In genomic region chr3:24167468-24167867, GRCh38 we compare ENCODE assay signal across 2 cellular contexts.
TF ChIP-seq lines count a peak whose summit lies in the region.

No MANE protein-coding gene starts in this region.

TF ChIP-seq in liver, 16 proteins besides CTCF, POLR2A, EP300 and RAD21 (continued from another document):
- TF ChIP-seq, protein P1, sequence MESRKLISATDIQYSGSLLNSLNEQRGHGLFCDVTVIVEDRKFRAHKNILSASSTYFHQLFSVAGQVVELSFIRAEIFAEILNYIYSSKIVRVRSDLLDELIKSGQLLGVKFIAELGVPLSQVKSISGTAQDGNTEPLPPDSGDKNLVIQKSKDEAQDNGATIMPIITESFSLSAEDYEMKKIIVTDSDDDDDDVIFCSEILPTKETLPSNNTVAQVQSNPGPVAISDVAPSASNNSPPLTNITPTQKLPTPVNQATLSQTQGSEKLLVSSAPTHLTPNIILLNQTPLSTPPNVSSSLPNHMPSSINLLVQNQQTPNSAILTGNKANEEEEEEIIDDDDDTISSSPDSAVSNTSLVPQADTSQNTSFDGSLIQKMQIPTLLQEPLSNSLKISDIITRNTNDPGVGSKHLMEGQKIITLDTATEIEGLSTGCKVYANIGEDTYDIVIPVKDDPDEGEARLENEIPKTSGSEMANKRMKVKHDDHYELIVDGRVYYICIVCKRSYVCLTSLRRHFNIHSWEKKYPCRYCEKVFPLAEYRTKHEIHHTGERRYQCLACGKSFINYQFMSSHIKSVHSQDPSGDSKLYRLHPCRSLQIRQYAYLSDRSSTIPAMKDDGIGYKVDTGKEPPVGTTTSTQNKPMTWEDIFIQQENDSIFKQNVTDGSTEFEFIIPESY (IDR thresholded peaks at IDR 0.05), result peak; percentile 45
- TF ChIP-seq MAX (IDR thresholded peaks at IDR 0.05), result peak; percentile 33
- TF ChIP-seq HNF4A (conservative IDR thresholded peaks at IDR 0.05), result peak; percentile 90
- TF ChIP-seq, protein P2, sequence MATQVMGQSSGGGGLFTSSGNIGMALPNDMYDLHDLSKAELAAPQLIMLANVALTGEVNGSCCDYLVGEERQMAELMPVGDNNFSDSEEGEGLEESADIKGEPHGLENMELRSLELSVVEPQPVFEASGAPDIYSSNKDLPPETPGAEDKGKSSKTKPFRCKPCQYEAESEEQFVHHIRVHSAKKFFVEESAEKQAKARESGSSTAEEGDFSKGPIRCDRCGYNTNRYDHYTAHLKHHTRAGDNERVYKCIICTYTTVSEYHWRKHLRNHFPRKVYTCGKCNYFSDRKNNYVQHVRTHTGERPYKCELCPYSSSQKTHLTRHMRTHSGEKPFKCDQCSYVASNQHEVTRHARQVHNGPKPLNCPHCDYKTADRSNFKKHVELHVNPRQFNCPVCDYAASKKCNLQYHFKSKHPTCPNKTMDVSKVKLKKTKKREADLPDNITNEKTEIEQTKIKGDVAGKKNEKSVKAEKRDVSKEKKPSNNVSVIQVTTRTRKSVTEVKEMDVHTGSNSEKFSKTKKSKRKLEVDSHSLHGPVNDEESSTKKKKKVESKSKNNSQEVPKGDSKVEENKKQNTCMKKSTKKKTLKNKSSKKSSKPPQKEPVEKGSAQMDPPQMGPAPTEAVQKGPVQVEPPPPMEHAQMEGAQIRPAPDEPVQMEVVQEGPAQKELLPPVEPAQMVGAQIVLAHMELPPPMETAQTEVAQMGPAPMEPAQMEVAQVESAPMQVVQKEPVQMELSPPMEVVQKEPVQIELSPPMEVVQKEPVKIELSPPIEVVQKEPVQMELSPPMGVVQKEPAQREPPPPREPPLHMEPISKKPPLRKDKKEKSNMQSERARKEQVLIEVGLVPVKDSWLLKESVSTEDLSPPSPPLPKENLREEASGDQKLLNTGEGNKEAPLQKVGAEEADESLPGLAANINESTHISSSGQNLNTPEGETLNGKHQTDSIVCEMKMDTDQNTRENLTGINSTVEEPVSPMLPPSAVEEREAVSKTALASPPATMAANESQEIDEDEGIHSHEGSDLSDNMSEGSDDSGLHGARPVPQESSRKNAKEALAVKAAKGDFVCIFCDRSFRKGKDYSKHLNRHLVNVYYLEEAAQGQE (IDR thresholded peaks at IDR 0.05), result peak; percentile 43
- peak in 1 of 2 donors; percentile 27 for TF ChIP-seq GABPA (IDR thresholded peaks at IDR 0.05 in 1 of 2, conservative IDR thresholded peaks at IDR 0.05 in 1 of 2)
- peak; percentile 80 for TF ChIP-seq SP1 (IDR thresholded peaks at IDR 0.05)
- TF ChIP-seq JUND (IDR thresholded peaks at IDR 0.05), result peak; percentile 69 to 79
- peak; percentile 41 for TF ChIP-seq TAF1 (conservative IDR thresholded peaks at IDR 0.05)
- TF ChIP-seq RXRA (IDR thresholded peaks at IDR 0.05), result peak; percentile 20 to 65
- no peak for TF ChIP-seq FOXA1 (IDR thresholded peaks at IDR 0.05)
- peak; percentile 19 for TF ChIP-seq NR2F2 (IDR thresholded peaks at IDR 0.05)
- TF ChIP-seq HNF4G (IDR thresholded peaks at IDR 0.05), result peak; percentile 81
- peak; percentile 56 for TF ChIP-seq YY1 (IDR thresholded peaks at IDR 0.05)
- TF ChIP-seq EGR1 (IDR thresholded peaks at IDR 0.05; ENCODE audit: low read depth in 2 of 2), result no peak

TF ChIP-seq in HepG2, 621 proteins besides CTCF, POLR2A, EP300 and RAD21 (continued from another document):
- TF ChIP-seq, protein P3, sequence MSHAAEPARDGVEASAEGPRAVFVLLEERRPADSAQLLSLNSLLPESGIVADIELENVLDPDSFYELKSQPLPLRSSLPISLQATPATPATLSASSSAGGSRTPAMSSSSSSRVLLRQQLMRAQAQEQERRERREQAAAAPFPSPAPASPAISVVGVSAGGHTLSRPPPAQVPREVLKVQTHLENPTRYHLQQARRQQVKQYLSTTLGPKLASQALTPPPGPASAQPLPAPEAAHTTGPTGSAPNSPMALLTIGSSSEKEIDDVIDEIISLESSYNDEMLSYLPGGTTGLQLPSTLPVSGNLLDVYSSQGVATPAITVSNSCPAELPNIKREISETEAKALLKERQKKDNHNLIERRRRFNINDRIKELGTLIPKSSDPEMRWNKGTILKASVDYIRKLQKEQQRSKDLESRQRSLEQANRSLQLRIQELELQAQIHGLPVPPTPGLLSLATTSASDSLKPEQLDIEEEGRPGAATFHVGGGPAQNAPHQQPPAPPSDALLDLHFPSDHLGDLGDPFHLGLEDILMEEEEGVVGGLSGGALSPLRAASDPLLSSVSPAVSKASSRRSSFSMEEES (CRISPR knock-in tag; IDR thresholded peaks at IDR 0.05), result no peak
- TF ChIP-seq TBP (CRISPR knock-in tag; IDR thresholded peaks at IDR 0.05), result no peak
- TF ChIP-seq CREM (IDR thresholded peaks at IDR 0.05), result no peak
- no peak for TF ChIP-seq CREM (CRISPR knock-in tag; IDR thresholded peaks at IDR 0.05)
- TF ChIP-seq, protein P4, sequence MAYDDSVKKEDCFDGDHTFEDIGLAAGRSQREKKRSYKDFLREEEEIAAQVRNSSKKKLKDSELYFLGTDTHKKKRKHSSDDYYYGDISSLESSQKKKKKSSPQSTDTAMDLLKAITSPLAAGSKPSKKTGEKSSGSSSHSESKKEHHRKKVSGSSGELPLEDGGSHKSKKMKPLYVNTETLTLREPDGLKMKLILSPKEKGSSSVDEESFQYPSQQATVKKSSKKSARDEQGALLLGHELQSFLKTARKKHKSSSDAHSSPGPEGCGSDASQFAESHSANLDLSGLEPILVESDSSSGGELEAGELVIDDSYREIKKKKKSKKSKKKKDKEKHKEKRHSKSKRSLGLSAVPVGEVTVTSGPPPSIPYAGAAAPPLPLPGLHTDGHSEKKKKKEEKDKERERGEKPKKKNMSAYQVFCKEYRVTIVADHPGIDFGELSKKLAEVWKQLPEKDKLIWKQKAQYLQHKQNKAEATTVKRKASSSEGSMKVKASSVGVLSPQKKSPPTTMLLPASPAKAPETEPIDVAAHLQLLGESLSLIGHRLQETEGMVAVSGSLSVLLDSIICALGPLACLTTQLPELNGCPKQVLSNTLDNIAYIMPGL (CRISPR knock-in tag; IDR thresholded peaks at IDR 0.05; ENCODE audit: borderline replicate concordance in 1 of 2, low read depth in 1 of 2), result no peak
- no peak for TF ChIP-seq HCFC1 (IDR thresholded peaks at IDR 0.05; ENCODE audit: low read depth, low read length)
- TF ChIP-seq GFI1 (CRISPR knock-in tag; IDR thresholded peaks at IDR 0.05; ENCODE audit: borderline replicate concordance), result no peak
- TF ChIP-seq NFYB (CRISPR knock-in tag; IDR thresholded peaks at IDR 0.05), result no peak
- TF ChIP-seq ZNF10 (CRISPR knock-in tag; IDR thresholded peaks at IDR 0.05; ENCODE audit: borderline replicate concordance, low read depth), result no peak
- TF ChIP-seq ZNF136 (CRISPR knock-in tag; IDR thresholded peaks at IDR 0.05; ENCODE audit: low read depth), result no peak
- TF ChIP-seq MXD3 (CRISPR knock-in tag; IDR thresholded peaks at IDR 0.05), result no peak
- no peak for TF ChIP-seq SNAI1 (CRISPR knock-in tag; IDR thresholded peaks at IDR 0.05; ENCODE audit: borderline replicate concordance)
- TF ChIP-seq PRDM4 (CRISPR knock-in tag; IDR thresholded peaks at IDR 0.05; ENCODE audit: borderline replicate concordance), result no peak
- no peak for TF ChIP-seq ZNF121 (CRISPR knock-in tag; IDR thresholded peaks at IDR 0.05)
- no peak for TF ChIP-seq GATAD2A (CRISPR knock-in tag; IDR thresholded peaks at IDR 0.05)
